1 cellular context compared by ENCODE assay signal in the genomic region with DNA sequence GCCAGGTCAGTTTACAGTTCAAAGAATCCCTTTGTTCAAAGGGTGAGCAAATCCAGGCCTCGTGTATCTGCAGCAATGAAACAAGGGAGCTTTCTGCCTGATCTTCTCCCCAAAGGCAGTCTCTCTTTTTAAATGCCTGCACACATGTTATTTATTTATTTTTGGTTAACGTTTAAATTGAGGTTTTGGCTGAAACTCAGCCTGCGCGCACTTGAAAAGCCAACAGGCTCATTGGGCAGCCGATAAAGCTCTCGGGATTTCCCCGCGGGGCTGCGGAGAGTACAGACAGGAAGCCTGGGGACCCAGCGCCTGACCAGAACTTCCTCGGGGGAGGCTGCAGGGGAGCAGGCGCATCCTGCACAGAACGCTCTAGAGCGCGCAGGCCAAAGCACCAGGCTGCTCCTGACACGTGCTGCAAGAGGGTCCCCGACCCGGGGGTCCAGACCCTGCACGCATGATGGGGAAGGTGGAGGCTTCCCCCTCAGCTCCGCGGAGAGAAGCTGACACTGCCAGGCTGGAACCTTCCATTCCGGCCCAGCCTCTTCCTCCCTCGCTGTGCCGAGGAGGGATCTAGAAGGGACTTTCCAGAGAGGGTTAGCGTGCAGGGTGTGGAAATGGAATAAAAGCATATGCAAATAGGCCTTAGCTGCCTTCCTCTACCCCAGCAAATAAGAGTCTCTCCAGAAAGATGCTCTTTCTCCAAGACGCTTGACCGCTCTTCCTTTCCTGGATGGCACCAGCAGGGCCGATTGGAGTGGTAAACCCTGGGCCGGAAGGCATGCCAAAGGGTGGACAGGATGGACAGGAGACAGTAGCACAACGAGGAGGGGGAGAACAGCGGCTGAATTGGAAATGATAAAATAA.
TF ChIP-seq lines count a peak whose summit lies in the region.

No MANE protein-coding gene starts in this region.

TF ChIP-seq in GM12878, 131 proteins besides CTCF, POLR2A, EP300 and RAD21 (continued from another document and continues in another):
- TF ChIP-seq, protein P1, sequence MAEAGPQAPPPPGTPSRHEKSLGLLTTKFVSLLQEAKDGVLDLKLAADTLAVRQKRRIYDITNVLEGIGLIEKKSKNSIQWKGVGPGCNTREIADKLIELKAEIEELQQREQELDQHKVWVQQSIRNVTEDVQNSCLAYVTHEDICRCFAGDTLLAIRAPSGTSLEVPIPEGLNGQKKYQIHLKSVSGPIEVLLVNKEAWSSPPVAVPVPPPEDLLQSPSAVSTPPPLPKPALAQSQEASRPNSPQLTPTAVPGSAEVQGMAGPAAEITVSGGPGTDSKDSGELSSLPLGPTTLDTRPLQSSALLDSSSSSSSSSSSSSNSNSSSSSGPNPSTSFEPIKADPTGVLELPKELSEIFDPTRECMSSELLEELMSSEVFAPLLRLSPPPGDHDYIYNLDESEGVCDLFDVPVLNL (IDR thresholded peaks at IDR 0.05; ENCODE audit: low read depth, low read length): no peak
- TF ChIP-seq SREBF1 (IDR thresholded peaks at IDR 0.05; ENCODE audit: low read length) (no peak), CHD4 (IDR thresholded peaks at IDR 0.05) (0 out of 2 replicates have a peak, but pooled peaks have one; percentile 77), BCL11A (IDR thresholded peaks at IDR 0.05; ENCODE audit: low read depth, low read length) (peak; percentile 88), IKZF1 (conservative IDR thresholded peaks at IDR 0.05) (peak; percentile 100), CBFB (IDR thresholded peaks at IDR 0.05; ENCODE audit: low read depth) (peak; percentile 79), CREM (IDR thresholded peaks at IDR 0.05; ENCODE audit: low read depth) (peak; percentile 70), HCFC1 (IDR thresholded peaks at IDR 0.05; ENCODE audit: low read length) (peak; percentile 20; the same call in 1 of the 2 replicates), MTA3 (IDR thresholded peaks at IDR 0.05; ENCODE audit: borderline replicate concordance, low read length) (peak; percentile 79), ZNF622 (IDR thresholded peaks at IDR 0.05) (no peak), SRF (IDR thresholded peaks at IDR 0.05; ENCODE audit: low read depth in 2 of 2, low read length in 2 of 2) (0 out of 4 replicates have a peak, but pooled peaks of 1 of the 2 experiments have one; percentile 33), NR2F1 (conservative IDR thresholded peaks at IDR 0.05) (peak; percentile 84), YBX1 (IDR thresholded peaks at IDR 0.05) (peak; percentile 61; the same call in 1 of the 2 replicates), HDGF (IDR thresholded peaks at IDR 0.05) (peak; percentile 88), NRF1 (conservative IDR thresholded peaks at IDR 0.05; ENCODE audit: low read depth, low read length) (peak; percentile 9; the same call in 1 of the 2 replicates), MYC (IDR thresholded peaks at IDR 0.05; ENCODE audit: insufficient read depth, insufficient read length, insufficient replicate concordance, low read length, severe bottlenecking) (peak; percentile 43), JUND (IDR thresholded peaks at IDR 0.05; ENCODE audit: low read depth, low read length) (no peak), SMARCA5 (IDR thresholded peaks at IDR 0.05) (no peak), MYB (IDR thresholded peaks at IDR 0.05; ENCODE audit: borderline replicate concordance, low read depth, low read length) (peak; percentile 90; the same call in 1 of the 2 replicates), MTA2 (IDR thresholded peaks at IDR 0.05; ENCODE audit: low read depth) (peak; percentile 89), STAT3 (IDR thresholded peaks at IDR 0.05; ENCODE audit: low read depth, low read length) (peak; percentile 57; the same call in 1 of the 2 replicates), YY1 (IDR thresholded peaks at IDR 0.05; ENCODE audit: low read depth, low read length) (peak; percentile 64; the same call in 1 of the 2 replicates), ZNF217 (IDR thresholded peaks at IDR 0.05) (0 out of 2 replicates have a peak, but pooled peaks have one; percentile 28), ZZZ3 (IDR thresholded peaks at IDR 0.05; ENCODE audit: control insufficient read depth, insufficient read length, low read depth) (no peak), WRNIP1 (IDR thresholded peaks at IDR 0.05; ENCODE audit: borderline replicate concordance, low read depth, low read length) (0 out of 2 replicates have a peak, but pooled peaks have one; percentile 33), SMC3 (IDR thresholded peaks at IDR 0.05; ENCODE audit: borderline replicate concordance, low read length) (0 out of 2 replicates have a peak, but pooled peaks have one; percentile 16), TCF7 (IDR thresholded peaks at IDR 0.05; ENCODE audit: borderline replicate concordance) (peak; percentile 66), HDAC2 (IDR thresholded peaks at IDR 0.05) (peak; percentile 53; the same call in 1 of the 2 replicates), BRCA1 (IDR thresholded peaks at IDR 0.05; ENCODE audit: low read depth, low read length) (no peak), SPI1 (IDR thresholded peaks at IDR 0.05; ENCODE audit: borderline replicate concordance, insufficient read depth, low read depth, low read length) (peak; percentile 67; the same call in 1 of the 2 replicates), MXI1 (IDR thresholded peaks at IDR 0.05; ENCODE audit: low read depth, low read length) (peak; percentile 84), ESRRA (IDR thresholded peaks at IDR 0.05; ENCODE audit: low read length) (no peak; the same call in 1 of the 2 replicates), SIX5 (IDR thresholded peaks at IDR 0.05; ENCODE audit: low read depth, low read length, severe bottlenecking) (peak; percentile 14), LARP7 (IDR thresholded peaks at IDR 0.05) (peak; percentile 94), SIN3A (IDR thresholded peaks at IDR 0.05; ENCODE audit: low read depth, low read length) (peak; percentile 41; the same call in 1 of the 2 replicates)
- TF ChIP-seq, protein P2, sequence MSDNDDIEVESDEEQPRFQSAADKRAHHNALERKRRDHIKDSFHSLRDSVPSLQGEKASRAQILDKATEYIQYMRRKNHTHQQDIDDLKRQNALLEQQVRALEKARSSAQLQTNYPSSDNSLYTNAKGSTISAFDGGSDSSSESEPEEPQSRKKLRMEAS (IDR thresholded peaks at IDR 0.05; ENCODE audit: low read depth, low read length): no peak
- TF ChIP-seq, protein P3, sequence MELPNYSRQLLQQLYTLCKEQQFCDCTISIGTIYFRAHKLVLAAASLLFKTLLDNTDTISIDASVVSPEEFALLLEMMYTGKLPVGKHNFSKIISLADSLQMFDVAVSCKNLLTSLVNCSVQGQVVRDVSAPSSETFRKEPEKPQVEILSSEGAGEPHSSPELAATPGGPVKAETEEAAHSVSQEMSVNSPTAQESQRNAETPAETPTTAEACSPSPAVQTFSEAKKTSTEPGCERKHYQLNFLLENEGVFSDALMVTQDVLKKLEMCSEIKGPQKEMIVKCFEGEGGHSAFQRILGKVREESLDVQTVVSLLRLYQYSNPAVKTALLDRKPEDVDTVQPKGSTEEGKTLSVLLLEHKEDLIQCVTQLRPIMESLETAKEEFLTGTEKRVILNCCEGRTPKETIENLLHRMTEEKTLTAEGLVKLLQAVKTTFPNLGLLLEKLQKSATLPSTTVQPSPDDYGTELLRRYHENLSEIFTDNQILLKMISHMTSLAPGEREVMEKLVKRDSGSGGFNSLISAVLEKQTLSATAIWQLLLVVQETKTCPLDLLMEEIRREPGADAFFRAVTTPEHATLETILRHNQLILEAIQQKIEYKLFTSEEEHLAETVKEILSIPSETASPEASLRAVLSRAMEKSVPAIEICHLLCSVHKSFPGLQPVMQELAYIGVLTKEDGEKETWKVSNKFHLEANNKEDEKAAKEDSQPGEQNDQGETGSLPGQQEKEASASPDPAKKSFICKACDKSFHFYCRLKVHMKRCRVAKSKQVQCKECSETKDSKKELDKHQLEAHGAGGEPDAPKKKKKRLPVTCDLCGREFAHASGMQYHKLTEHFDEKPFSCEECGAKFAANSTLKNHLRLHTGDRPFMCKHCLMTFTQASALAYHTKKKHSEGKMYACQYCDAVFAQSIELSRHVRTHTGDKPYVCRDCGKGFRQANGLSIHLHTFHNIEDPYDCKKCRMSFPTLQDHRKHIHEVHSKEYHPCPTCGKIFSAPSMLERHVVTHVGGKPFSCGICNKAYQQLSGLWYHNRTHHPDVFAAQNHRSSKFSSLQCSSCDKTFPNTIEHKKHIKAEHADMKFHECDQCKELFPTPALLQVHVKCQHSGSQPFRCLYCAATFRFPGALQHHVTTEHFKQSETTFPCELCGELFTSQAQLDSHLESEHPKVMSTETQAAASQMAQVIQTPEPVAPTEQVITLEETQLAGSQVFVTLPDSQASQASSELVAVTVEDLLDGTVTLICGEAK (IDR thresholded peaks at IDR 0.05; ENCODE audit: borderline replicate concordance): peak; percentile 51; the same call in 1 of the 2 replicates
- TF ChIP-seq, protein P4, sequence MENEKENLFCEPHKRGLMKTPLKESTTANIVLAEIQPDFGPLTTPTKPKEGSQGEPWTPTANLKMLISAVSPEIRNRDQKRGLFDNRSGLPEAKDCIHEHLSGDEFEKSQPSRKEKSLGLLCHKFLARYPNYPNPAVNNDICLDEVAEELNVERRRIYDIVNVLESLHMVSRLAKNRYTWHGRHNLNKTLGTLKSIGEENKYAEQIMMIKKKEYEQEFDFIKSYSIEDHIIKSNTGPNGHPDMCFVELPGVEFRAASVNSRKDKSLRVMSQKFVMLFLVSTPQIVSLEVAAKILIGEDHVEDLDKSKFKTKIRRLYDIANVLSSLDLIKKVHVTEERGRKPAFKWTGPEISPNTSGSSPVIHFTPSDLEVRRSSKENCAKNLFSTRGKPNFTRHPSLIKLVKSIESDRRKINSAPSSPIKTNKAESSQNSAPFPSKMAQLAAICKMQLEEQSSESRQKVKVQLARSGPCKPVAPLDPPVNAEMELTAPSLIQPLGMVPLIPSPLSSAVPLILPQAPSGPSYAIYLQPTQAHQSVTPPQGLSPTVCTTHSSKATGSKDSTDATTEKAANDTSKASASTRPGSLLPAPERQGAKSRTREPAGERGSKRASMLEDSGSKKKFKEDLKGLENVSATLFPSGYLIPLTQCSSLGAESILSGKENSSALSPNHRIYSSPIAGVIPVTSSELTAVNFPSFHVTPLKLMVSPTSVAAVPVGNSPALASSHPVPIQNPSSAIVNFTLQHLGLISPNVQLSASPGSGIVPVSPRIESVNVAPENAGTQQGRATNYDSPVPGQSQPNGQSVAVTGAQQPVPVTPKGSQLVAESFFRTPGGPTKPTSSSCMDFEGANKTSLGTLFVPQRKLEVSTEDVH (IDR thresholded peaks at IDR 0.05; ENCODE audit: low read depth, partially characterized antibody): peak; percentile 63
- TF ChIP-seq, protein P5, sequence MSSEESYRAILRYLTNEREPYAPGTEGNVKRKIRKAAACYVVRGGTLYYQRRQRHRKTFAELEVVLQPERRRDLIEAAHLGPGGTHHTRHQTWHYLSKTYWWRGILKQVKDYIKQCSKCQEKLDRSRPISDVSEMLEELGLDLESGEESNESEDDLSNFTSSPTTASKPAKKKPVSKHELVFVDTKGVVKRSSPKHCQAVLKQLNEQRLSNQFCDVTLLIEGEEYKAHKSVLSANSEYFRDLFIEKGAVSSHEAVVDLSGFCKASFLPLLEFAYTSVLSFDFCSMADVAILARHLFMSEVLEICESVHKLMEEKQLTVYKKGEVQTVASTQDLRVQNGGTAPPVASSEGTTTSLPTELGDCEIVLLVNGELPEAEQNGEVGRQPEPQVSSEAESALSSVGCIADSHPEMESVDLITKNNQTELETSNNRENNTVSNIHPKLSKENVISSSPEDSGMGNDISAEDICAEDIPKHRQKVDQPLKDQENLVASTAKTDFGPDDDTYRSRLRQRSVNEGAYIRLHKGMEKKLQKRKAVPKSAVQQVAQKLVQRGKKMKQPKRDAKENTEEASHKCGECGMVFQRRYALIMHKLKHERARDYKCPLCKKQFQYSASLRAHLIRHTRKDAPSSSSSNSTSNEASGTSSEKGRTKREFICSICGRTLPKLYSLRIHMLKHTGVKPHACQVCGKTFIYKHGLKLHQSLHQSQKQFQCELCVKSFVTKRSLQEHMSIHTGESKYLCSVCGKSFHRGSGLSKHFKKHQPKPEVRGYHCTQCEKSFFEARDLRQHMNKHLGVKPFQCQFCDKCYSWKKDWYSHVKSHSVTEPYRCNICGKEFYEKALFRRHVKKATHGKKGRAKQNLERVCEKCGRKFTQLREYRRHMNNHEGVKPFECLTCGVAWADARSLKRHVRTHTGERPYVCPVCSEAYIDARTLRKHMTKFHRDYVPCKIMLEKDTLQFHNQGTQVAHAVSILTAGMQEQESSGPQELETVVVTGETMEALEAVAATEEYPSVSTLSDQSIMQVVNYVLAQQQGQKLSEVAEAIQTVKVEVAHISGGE (CRISPR knock-in tag; IDR thresholded peaks at IDR 0.05): no peak
- TF ChIP-seq, protein P6, sequence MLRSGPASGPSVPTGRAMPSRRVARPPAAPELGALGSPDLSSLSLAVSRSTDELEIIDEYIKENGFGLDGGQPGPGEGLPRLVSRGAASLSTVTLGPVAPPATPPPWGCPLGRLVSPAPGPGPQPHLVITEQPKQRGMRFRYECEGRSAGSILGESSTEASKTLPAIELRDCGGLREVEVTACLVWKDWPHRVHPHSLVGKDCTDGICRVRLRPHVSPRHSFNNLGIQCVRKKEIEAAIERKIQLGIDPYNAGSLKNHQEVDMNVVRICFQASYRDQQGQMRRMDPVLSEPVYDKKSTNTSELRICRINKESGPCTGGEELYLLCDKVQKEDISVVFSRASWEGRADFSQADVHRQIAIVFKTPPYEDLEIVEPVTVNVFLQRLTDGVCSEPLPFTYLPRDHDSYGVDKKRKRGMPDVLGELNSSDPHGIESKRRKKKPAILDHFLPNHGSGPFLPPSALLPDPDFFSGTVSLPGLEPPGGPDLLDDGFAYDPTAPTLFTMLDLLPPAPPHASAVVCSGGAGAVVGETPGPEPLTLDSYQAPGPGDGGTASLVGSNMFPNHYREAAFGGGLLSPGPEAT (IDR thresholded peaks at IDR 0.05; ENCODE audit: low read depth): peak; percentile 100
- TF ChIP-seq, protein P7, sequence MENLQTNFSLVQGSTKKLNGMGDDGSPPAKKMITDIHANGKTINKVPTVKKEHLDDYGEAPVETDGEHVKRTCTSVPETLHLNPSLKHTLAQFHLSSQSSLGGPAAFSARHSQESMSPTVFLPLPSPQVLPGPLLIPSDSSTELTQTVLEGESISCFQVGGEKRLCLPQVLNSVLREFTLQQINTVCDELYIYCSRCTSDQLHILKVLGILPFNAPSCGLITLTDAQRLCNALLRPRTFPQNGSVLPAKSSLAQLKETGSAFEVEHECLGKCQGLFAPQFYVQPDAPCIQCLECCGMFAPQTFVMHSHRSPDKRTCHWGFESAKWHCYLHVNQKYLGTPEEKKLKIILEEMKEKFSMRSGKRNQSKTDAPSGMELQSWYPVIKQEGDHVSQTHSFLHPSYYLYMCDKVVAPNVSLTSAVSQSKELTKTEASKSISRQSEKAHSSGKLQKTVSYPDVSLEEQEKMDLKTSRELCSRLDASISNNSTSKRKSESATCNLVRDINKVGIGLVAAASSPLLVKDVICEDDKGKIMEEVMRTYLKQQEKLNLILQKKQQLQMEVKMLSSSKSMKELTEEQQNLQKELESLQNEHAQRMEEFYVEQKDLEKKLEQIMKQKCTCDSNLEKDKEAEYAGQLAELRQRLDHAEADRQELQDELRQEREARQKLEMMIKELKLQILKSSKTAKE (IDR thresholded peaks at IDR 0.05; ENCODE audit: low read depth, poor library complexity, severe bottlenecking): peak; percentile 93
